ENCODE assay signal across 23 cellular contexts in the genomic region with DNA sequence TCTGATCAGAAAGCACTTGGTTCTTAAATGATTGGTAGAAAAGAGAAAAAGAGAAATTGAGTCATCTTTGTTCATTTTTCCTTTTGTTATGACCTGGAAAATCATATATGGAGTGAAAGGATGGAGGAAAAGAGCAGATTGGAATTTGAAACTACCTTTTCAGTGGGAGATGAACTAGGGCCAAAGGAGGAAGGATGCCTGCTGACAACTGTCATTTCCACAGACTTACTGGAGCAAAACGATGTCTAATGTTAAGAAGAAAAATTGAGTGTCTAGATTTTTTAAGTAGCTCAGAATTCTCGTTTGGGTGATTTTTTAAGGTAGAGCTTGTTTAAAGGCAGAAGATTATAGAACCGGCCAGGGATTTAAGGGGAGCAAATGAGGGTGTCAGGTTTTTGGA.
"Had no signal": no experiment of that assay in that cellular context is flagged by ENCODE, and none has a peak within 500 bp of the region (broad histone marks: within the 10 kb centered on the region; RNA-seq: fewer than 3 reads in every experiment).

No MANE protein-coding gene starts in this region.

- DNase-seq: activated CD4-positive, alpha-beta memory T cell treated with anti-CD3 and anti-CD28 coated beads, Interleukin-2, amount 10 ng/mL, durations not matched to agents 7 days and 5 days; activated CD4-positive, alpha-beta T cell treated with anti-CD3 and anti-CD28 coated beads for 36 hours; activated CD4-positive, alpha-beta T cell treated with anti-CD3 and anti-CD28 coated beads, Interleukin-2, amount 10 ng/mL, durations not matched to agents 24 days and 14 days; activated CD4-positive, CD25-positive, alpha-beta regulatory T cell; activated CD4-positive, CD25-positive, alpha-beta regulatory T cell treated with anti-CD3 and anti-CD28 coated beads, Interleukin-2, amount 50 U/mL, for 72 hours; activated CD8-positive, alpha-beta memory T cell treated with anti-CD3 and anti-CD28 coated beads, Interleukin-2, amount 50 U/mL, for 48 hours; activated gamma-delta T cell; activated naive CD4-positive, alpha-beta T cell; activated naive CD4-positive, alpha-beta T cell treated with anti-CD3 and anti-CD28 coated beads, Interleukin-2, amount 10 ng/mL, durations not matched to agents 7 days and 5 days; activated naive CD8-positive, alpha-beta T cell treated with anti-CD3 and anti-CD28 coated beads, Interleukin-2, amount 10 ng/mL, durations not matched to agents 7 days and 5 days; activated T-cell treated with anti-CD3 and anti-CD28 coated beads for 4 hours; activated T-cell treated with anti-CD3 and anti-CD28 coated beads, Interleukin-2, amount 50 U/mL, for 24 hours; activated T-cell treated with anti-CD3 and anti-CD28 coated beads, Interleukin-2, amount 50 U/mL, for 72 hours; effector memory CD4-positive, alpha-beta T cell; endodermal cell; foreskin fibroblast; heart left ventricle; T-helper 1 cell; T-helper 17 cell; T1000 had no signal

- H3K27me3 ChIP-seq: ascending aorta, dorsolateral prefrontal cortex, heart left ventricle had no signal

- H3K9me3 ChIP-seq: ascending aorta had no signal

- H3K36me3 ChIP-seq: ascending aorta, heart left ventricle had no signal

- H3K27ac ChIP-seq: ascending aorta, coronary artery, heart left ventricle had no signal

- H3K4me1 ChIP-seq: ascending aorta, heart left ventricle had no signal

- H3K4me3 ChIP-seq: ascending aorta, coronary artery, dorsolateral prefrontal cortex, heart left ventricle had no signal
